ENCODE assay signal across 10 cellular contexts in genomic region chr17:47707056-47707791, GRCh38. TPM values are rescaled to one million over a fixed set of nuclear protein-coding genes. Genes with fewer than 3 reads are reported as not detected.
A peak's percentile ranks its signal among the peaks of the same experiment; 100 is the strongest.
DNase-seq lines count a peak whose midpoint lies in the region; TF ChIP-seq lines count a peak whose summit lies in the region.
"Had no signal": no experiment of that assay in that cellular context is flagged by ENCODE, and none has a peak within 500 bp of the region (broad histone marks: within the 10 kb centered on the region; RNA-seq: fewer than 3 reads in every experiment).

No MANE protein-coding gene starts in this region.

- H3K4me1 ChIP-seq in neural progenitor cell, result peaks cover 5% of the 10 kb centered on the region
- peaks cover 0 to 13% (median 3%) of the 10 kb centered on the region in 4 donors for H3K4me1 ChIP-seq in tibial artery
- H3K4me1 ChIP-seq in endodermal cell (ENCODE audit: control insufficient read depth, insufficient read depth, low read length), result peaks cover 5% of the 10 kb centered on the region

- H3K9me3 Mint-ChIP-seq in CD14-positive monocyte (peaks cover 0 to 5% (median 0%) of the 10 kb centered on the region in 7 donors), neural progenitor cell (no peaks in the 10 kb centered on the region), endodermal cell (no peaks in the 10 kb centered on the region)

- intact Hi-C loops in CD14-positive monocyte (cut with micrococcal nuclease), result no loop called here
- intact Hi-C loops in tibial artery (cut with DNase I; ENCODE audit: low total_unique reads), result no loop called here

- H3K27me3 ChIP-seq in neural progenitor cell (peaks cover 14% of the 10 kb centered on the region), tibial artery (no peaks in the 10 kb centered on the region), endodermal cell (ENCODE audit: control insufficient read depth, insufficient read depth, low read length, poor library complexity, severe bottlenecking) (peaks cover 8% of the 10 kb centered on the region)

- H3K27me3 Mint-ChIP-seq in CD14-positive monocyte (ENCODE audit: low read depth in 3 of 3) (peaks cover 13 to 30% (median 18%) of the 10 kb centered on the region in 3 donors), neural progenitor cell (ENCODE audit: insufficient read depth, low read depth) (peaks cover 7% of the 10 kb centered on the region), endodermal cell (ENCODE audit: insufficient read depth) (peaks cover 22% of the 10 kb centered on the region)

- H3K36me3 ChIP-seq in neural progenitor cell (no peaks in the 10 kb centered on the region), tibial artery (peaks cover 13 to 52% (median 26%) of the 10 kb centered on the region in 3 donors), endodermal cell (ENCODE audit: control insufficient read depth, insufficient read depth, low read length) (peaks cover 19% of the 10 kb centered on the region)

- H3K79me2 ChIP-seq in neural progenitor cell (ENCODE audit: low read depth), result no peaks in the 10 kb centered on the region

- H3K9me3 ChIP-seq in neural progenitor cell (ENCODE audit: low read depth) (no peaks in the 10 kb centered on the region), tibial artery (no peaks in the 10 kb centered on the region), endodermal cell (ENCODE audit: control insufficient read depth, low read length) (no peaks in the 10 kb centered on the region)

- peaks cover 3% of the 10 kb centered on the region for H3F3A ChIP-seq in neural progenitor cell (ENCODE audit: low read depth)

- 88 to 100% methylated on average over 4 of the region's 4 CpGs for WGBS in endodermal cell (ENCODE audit: insufficient coverage in 1 of 2, insufficient read length in 1 of 2), 2 experiments

- H3K27ac Mint-ChIP-seq in CD14-positive monocyte (peak overlapping the region in 4 of 7 donors; percentile 29 to 81 (median 56)), neural progenitor cell (peak overlapping the region; percentile 60), endodermal cell (no peak overlapping the region)

- H3K36me3 Mint-ChIP-seq in CD14-positive monocyte, result peaks cover 3 to 7% of the 10 kb centered on the region in 2 donors
- peaks cover 7% of the 10 kb centered on the region for H3K36me3 Mint-ChIP-seq in neural progenitor cell
- peaks cover 6% of the 10 kb centered on the region for H3K36me3 Mint-ChIP-seq in endodermal cell (ENCODE audit: low read depth)

- H3K4me1 Mint-ChIP-seq in CD14-positive monocyte (peaks cover 53% of the 10 kb centered on the region), neural progenitor cell (peaks cover 22% of the 10 kb centered on the region), endodermal cell (peaks cover 28% of the 10 kb centered on the region)

- H3K27ac ChIP-seq in caudate nucleus (ENCODE audit: low read depth, low read length) (peak overlapping the region; percentile 33), neural progenitor cell (no peak overlapping the region), tibial artery (no peak overlapping the region), endodermal cell (ENCODE audit: low read depth, low read length) (no peak overlapping the region)
- H3K27ac ChIP-seq: GM23248 had no signal

- peaks cover 16% of the 10 kb centered on the region for H4K20me1 ChIP-seq in neural progenitor cell (ENCODE audit: low read depth)

- no peak overlapping the region for H3K4me3 Mint-ChIP-seq in CD14-positive monocyte
- H3K4me3 Mint-ChIP-seq in neural progenitor cell, result no peak overlapping the region
- no peak overlapping the region for H3K4me3 Mint-ChIP-seq in endodermal cell

- H2AFZ ChIP-seq in neural progenitor cell (replicated peaks), result no peak overlapping the region
- H2AFZ ChIP-seq: GM23248 had no signal

- TF ChIP-seq CTCF in CD14-positive monocyte (IDR thresholded peaks at IDR 0.05), result no peak
- TF ChIP-seq CTCF in neural progenitor cell (IDR thresholded peaks at IDR 0.05), result no peak
- TF ChIP-seq CTCF in tibial artery (IDR thresholded peaks at IDR 0.05), result no peak
- TF ChIP-seq CTCF in endodermal cell (conservative IDR thresholded peaks at IDR 0.05), result no peak

- H3K4me2 ChIP-seq in neural progenitor cell, result no peak overlapping the region

- no peak overlapping the region for H3K4me3 ChIP-seq in neural progenitor cell
- no peak overlapping the region for H3K4me3 ChIP-seq in tibial artery
- no peak overlapping the region for H3K4me3 ChIP-seq in endodermal cell (ENCODE audit: low read length)
- H3K4me3 ChIP-seq: GM23248 had no signal

- H3K9ac ChIP-seq in neural progenitor cell, result no peak overlapping the region
- no peak overlapping the region for H3K9ac ChIP-seq in endodermal cell (ENCODE audit: extremely low read depth, low read length, poor library complexity, severe bottlenecking)
- H3K9ac ChIP-seq: GM23248 had no signal

- DNase-seq in CD14-positive monocyte (ENCODE audit: low spot score) (no peak), HT1080 (ENCODE audit: low read depth) (peak; percentile 61), caudate nucleus (lab: John Stamatoyannopoulos, UW) (peak in 27 of 61 donors; percentile 7 to 68 (median 36)), neural progenitor cell (ENCODE audit: low spot score) (no peak), tibial artery (no peak), endodermal cell (no peak)
- no peak for DNase-seq in stimulated activated naive CD4-positive, alpha-beta T cell treated with Interleukin-2 at 50 U/mL for 16 hours (lab: John Stamatoyannopoulos, UW)
- DNase-seq in stimulated activated CD4-positive, alpha-beta T cell treated with anti-CD3 and anti-CD28 coated beads, Interleukin-12 subunit alpha, Interleukin-12 subunit beta, amount 100 ng/mL, for 4 hours, result no peak
- DNase-seq: GM23248 had no signal

RNA-seq across cellular contexts. Expression of gene TBKBP1, which starts 13.3 kb away (rescaled TPM):
- under 1 TPM; 0.22 to 0.45 TPM for polyA plus RNA-seq in CD14-positive monocyte
- total RNA-seq in HT1080 (2014; rRNA removed; shearing (Covaris generic)), result 3.9 and 4.0 TPM in 2 replicates
- polyA plus RNA-seq in HT1080 (2015; cell fraction: cytosol; rRNA removed), result 2.6 and 4.4 TPM in 2 replicates
- 15.1 and 16.3 TPM in 2 replicates for polyA plus RNA-seq in HT1080 (2015; cell fraction: nucleus; rRNA removed)
- total RNA-seq in neural progenitor cell (ENCODE audit: low replicate concordance) (3.0 and 21.6 TPM in 2 replicates), endodermal cell (10 to 100 TPM; 14.5 to 22.9 TPM)
- polyA plus RNA-seq in endodermal cell (2013, experiment 1 of 2), result 17.3 TPM
- polyA plus RNA-seq in endodermal cell (2013, experiment 2 of 2), result 16.7 TPM

RNA-seq across cellular contexts. Expression of gene TBX21, which starts 25.8 kb away (rescaled TPM):
- under 1 TPM; 0.13 to 0.16 TPM for polyA plus RNA-seq in CD14-positive monocyte
- total RNA-seq in HT1080 (2014; rRNA removed; shearing (Covaris generic)), result not detected in 2 replicates
- not detected in 2 replicates for polyA plus RNA-seq in HT1080 (2015; cell fraction: cytosol; rRNA removed)
- not detected in 2 replicates for polyA plus RNA-seq in HT1080 (2015; cell fraction: nucleus; rRNA removed)
- total RNA-seq in neural progenitor cell (ENCODE audit: low replicate concordance), result 0.12 TPM in 1 of 2 replicates, not detected in the other
- not detected for total RNA-seq in endodermal cell
- polyA plus RNA-seq in endodermal cell (2013, experiment 1 of 2), result not detected
- polyA plus RNA-seq in endodermal cell (2013, experiment 2 of 2), result not detected
- total RNA-seq: GM23248, pulmonary artery endothelial cell had no signal
- polyA plus RNA-seq: GM23248 had no signal

RNA-seq across cellular contexts. Expression of gene KPNB1, which starts 57.5 kb away (rescaled TPM):
- 10 to 100 TPM in 1 of 2 donors, 1 to 10 TPM in 1; 5.8 to 13.2 TPM for polyA plus RNA-seq in CD14-positive monocyte
- 470 and 482 TPM in 2 replicates for total RNA-seq in HT1080 (2014; rRNA removed; shearing (Covaris generic))
- polyA plus RNA-seq in HT1080 (2015; cell fraction: cytosol; rRNA removed), result 145 and 201 TPM in 2 replicates
- polyA plus RNA-seq in HT1080 (2015; cell fraction: nucleus; rRNA removed), result 405 and 476 TPM in 2 replicates
- total RNA-seq in neural progenitor cell (ENCODE audit: low replicate concordance) (454 and 543 TPM in 2 replicates), endodermal cell (100 to 1,000 TPM; 452 to 500 TPM)
- polyA plus RNA-seq in endodermal cell (2013, experiment 1 of 2), result 347 TPM
- polyA plus RNA-seq in endodermal cell (2013, experiment 2 of 2), result 324 TPM
